Comparison of ENCODE assay signal across 14 cellular contexts in the genomic region with DNA sequence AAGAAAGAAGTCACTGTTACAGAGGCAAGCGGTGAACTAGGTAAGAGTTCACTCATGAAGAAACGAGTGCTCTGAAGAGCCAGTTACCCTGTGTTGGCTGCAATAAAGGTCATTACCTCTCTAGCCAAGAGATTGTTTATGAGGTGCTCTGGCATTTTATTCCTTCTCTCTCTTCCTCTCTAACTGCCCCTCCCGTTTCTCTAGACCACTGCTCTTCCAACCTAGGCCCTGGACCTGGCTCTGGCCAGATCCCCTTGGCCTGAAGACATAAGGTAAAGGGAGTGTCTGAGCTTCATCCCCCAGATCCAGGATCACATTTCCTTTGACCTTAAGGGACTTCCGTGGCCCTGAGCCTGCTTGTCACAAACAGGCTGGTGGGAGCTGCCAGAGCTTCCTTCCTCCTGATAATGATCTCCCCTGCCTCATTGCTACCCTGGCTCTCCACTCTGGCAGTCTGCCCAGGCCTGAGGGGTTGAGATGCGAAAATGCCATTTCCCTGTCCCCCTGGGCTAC. TPM values are rescaled to one million over a fixed set of nuclear protein-coding genes. Genes with fewer than 3 reads are reported as not detected.
A peak's percentile ranks its signal among the peaks of the same experiment; 100 is the strongest.
DNase-seq lines count a peak whose midpoint lies in the region; ATAC-seq and TF ChIP-seq lines count a peak whose summit lies in the region.
"Had no signal": no experiment of that assay in that cellular context is flagged by ENCODE, and none has a peak within 500 bp of the region (broad histone marks: within the 10 kb centered on the region; RNA-seq: fewer than 3 reads in every experiment).

No MANE protein-coding gene starts in this region.

- peaks cover 23% of the 10 kb centered on the region for H3K27me3 Mint-ChIP-seq in nephron progenitor cell (ENCODE audit: low read depth, poor library complexity)

- H3K4me1 Mint-ChIP-seq in nephron progenitor cell, result peaks cover 54% of the 10 kb centered on the region

- no peaks in the 10 kb centered on the region for H3K9me3 Mint-ChIP-seq in nephron progenitor cell

- no peaks in the 10 kb centered on the region for H3K36me3 Mint-ChIP-seq in nephron progenitor cell (ENCODE audit: low read depth)

- H3K27ac ChIP-seq in colonic mucosa, result peak overlapping the region; percentile 37
- H3K27ac ChIP-seq in coronary artery, result no peak overlapping the region

- peak overlapping the region in 1 of 2 donors; percentile 16 for H3K9ac ChIP-seq in colonic mucosa (ENCODE audit: low read depth in 2 of 2, low read length in 2 of 2)

- ATAC-seq in HG02623 (IDR thresholded peaks at IDR 0.05; ENCODE audit: unreplicated experiment) (no peak), HG03097 (IDR thresholded peaks at IDR 0.05; ENCODE audit: low FRiP score, unreplicated experiment) (no peak)

- intact Hi-C loops in colonic mucosa (cut with DNase I), result no loop called here

- H3K27ac Mint-ChIP-seq in nephron progenitor cell, result peak overlapping the region; percentile 77

- DNase-seq in DMS79 (lab: John Stamatoyannopoulos, UW) (peak; percentile 60), NCI-H2029 (lab: John Stamatoyannopoulos, UW) (peak; percentile 20), colonic mucosa (no peak), nephron progenitor cell (no peak), GM20000 (ENCODE audit: low spot score) (no peak), coronary artery (ENCODE audit: low spot score) (no peak)
- DNase-seq: amygdala; NCI-H510A; stimulated activated naive CD4-positive, alpha-beta T cell; SW 1271 had no signal

- peaks cover 4% of the 10 kb centered on the region for H3K4me1 ChIP-seq in colonic mucosa

- TF ChIP-seq CTCF in colonic mucosa (IDR thresholded peaks at IDR 0.05) (no peak), nephron progenitor cell (IDR thresholded peaks at IDR 0.05) (no peak), GM20000 (IDR thresholded peaks at IDR 0.05; ENCODE audit: extremely low read depth, missing control alignments) (no peak), coronary artery (IDR thresholded peaks at IDR 0.05) (no peak)

- H3K4me3 Mint-ChIP-seq in nephron progenitor cell, result peak overlapping the region; percentile 9

- no peak overlapping the region for H3K4me3 ChIP-seq in colonic mucosa
- no peak overlapping the region for H3K4me3 ChIP-seq in coronary artery

- H3K27me3 ChIP-seq in colonic mucosa, result no peaks in the 10 kb centered on the region

- no peaks in the 10 kb centered on the region for H3K9me3 ChIP-seq in colonic mucosa

- no peaks in the 10 kb centered on the region for H3K36me3 ChIP-seq in colonic mucosa

RNA-seq across cellular contexts. Expression of a gene that starts 2.0 kb away (rescaled TPM):
- under 1 TPM; 0.16 to 0.30 TPM for total RNA-seq in colonic mucosa
- total RNA-seq: activated CD8-positive, alpha-beta memory T cell treated with anti-CD3 and anti-CD28 coated beads for 36 hours; HT-29 had no signal

RNA-seq across cellular contexts. Expression of a gene that starts 9.6 kb away (rescaled TPM):
- total RNA-seq in colonic mucosa, result not detected
- total RNA-seq: activated CD8-positive, alpha-beta memory T cell treated with anti-CD3 and anti-CD28 coated beads for 36 hours; HT-29 had no signal

RNA-seq across cellular contexts. Expression of a gene that starts 13.5 kb away (rescaled TPM):
- not detected for total RNA-seq in colonic mucosa
- total RNA-seq: activated CD8-positive, alpha-beta memory T cell treated with anti-CD3 and anti-CD28 coated beads for 36 hours; HT-29 had no signal

RNA-seq across cellular contexts. Expression of a gene that starts 14.1 kb away (rescaled TPM):
- under 1 TPM in 1 of 2 donors, not detected in 1; 0.94 TPM for total RNA-seq in colonic mucosa
- total RNA-seq: activated CD8-positive, alpha-beta memory T cell treated with anti-CD3 and anti-CD28 coated beads for 36 hours; HT-29 had no signal

RNA-seq across cellular contexts. Expression of a gene that starts 19.3 kb away (rescaled TPM):
- 100 to 1,000 TPM; 136 to 171 TPM for total RNA-seq in colonic mucosa

Comparison
In these comparisons a context has a peak if more than half of its experiments do, and no peak if none do; other contexts are left out.
1. DNase-seq: peak in DMS79 (single experiment) and NCI-H2029 (single experiment); none in colonic mucosa (single experiment), nephron progenitor cell (single experiment), GM20000 (single experiment) and coronary artery (single experiment).